ENCODE assay signal across 7 cellular contexts in the genomic region with DNA sequence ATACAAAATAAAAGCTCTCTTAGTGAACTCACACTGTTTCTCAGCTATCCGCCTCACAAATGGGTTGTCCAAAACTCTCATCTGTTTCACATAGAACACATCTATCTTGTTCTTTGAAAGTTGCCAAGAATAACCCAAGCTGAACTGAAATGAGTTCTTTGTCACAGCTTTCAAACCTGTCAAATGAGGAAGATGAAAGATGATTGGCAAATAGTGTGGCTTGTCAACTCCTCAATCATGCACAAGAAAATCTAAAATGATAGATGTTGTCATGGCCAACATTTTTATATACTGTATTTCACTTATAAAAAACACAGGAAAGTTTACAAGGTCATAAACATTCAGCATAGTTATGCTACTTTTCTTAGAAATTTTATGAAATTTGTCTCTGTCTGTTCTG.
"Had no signal": no experiment of that assay in that cellular context is flagged by ENCODE, and none has a peak within 500 bp of the region (broad histone marks: within the 10 kb centered on the region; RNA-seq: fewer than 3 reads in every experiment).

No MANE protein-coding gene starts in this region.

- DNase-seq: H9, HCEC 1CT, KG1 had no signal

- H3K27ac ChIP-seq: HL-60 had no signal

- H2AFZ ChIP-seq: GM23338 had no signal

- H3K9me3 Mint-ChIP-seq: GM23338, H9 had no signal

- H3K4me1 Mint-ChIP-seq: GM23338, H9 had no signal

- ATAC-seq: GM23338, HepG2, K562 had no signal

- H3K27ac Mint-ChIP-seq: GM23338, H9 had no signal

- H3K4me3 Mint-ChIP-seq: GM23338, H9 had no signal

- H3K4me3 ChIP-seq: GM23338, K562 had no signal

- H3K4me2 ChIP-seq: GM23338 had no signal
